29 cellular contexts compared by ENCODE assay signal in genomic region chr2:197504512-197504911, GRCh38. TPM values are rescaled to one million over a fixed set of nuclear protein-coding genes. Genes with fewer than 3 reads are reported as not detected.
DNase-seq lines count a peak whose midpoint lies in the region; ATAC-seq, FAIRE-seq and TF ChIP-seq lines count a peak whose summit lies in the region.
"Had no signal": no experiment of that assay in that cellular context is flagged by ENCODE, and none has a peak within 500 bp of the region (broad histone marks: within the 10 kb centered on the region; RNA-seq: fewer than 3 reads in every experiment).

No MANE protein-coding gene starts in this region.

- no peak overlapping the region for H3K9ac ChIP-seq in HepG2 (ENCODE audit: insufficient read depth, low read depth, low read length)
- H3K9ac ChIP-seq in SK-N-MC (ENCODE audit: insufficient read length): no peak overlapping the region
- no peak overlapping the region for H3K9ac ChIP-seq in endothelial cell of umbilical vein (replicated peaks; ENCODE audit: extremely low read depth, insufficient read depth, low read length)
- H3K9ac ChIP-seq: BLaER1, GM23248 had no signal

- intact Hi-C loops in HepG2 (cut with micrococcal nuclease; ENCODE audit: unreplicated experiment): loop anchor here (5.0 kb wide), 1 partner anchor 33 kb away; no protein-coding TSS in a partner anchor
- intact Hi-C loops in right lobe of liver (cut with DNase I): no loop called here
- intact Hi-C loops in endothelial cell of umbilical vein (cut with micrococcal nuclease): loop anchor here (5.0 kb wide), 1 partner anchor 53 kb away; no protein-coding TSS in a partner anchor
- intact Hi-C loops in breast epithelium (cut with DNase I; ENCODE audit: low total_unique reads): no loop called here

- POLR2A ChIA-PET in HepG2 (lab: Yijun Ruan, JAX): interaction anchor here (1.2 to 4.5 kb wide), 6 partner anchors 9 to 69 kb away, joined by 3 to 35 read pairs (median 8); partner anchors contain the start of genes COQ10B, MOB4 and SF3B1
- POLR2A ChIA-PET in endothelial cell of umbilical vein (lab: Charles Lee): no interaction called here

- no peak for TF ChIP-seq CTCF in HepG2 (CRISPR knock-in tag; IDR thresholded peaks at IDR 0.05)
- no peak for TF ChIP-seq CTCF in right lobe of liver (IDR thresholded peaks at IDR 0.05)
- TF ChIP-seq CTCF in endothelial cell of umbilical vein (IDR thresholded peaks at IDR 0.05; ENCODE audit: extremely low read depth in 1 of 2, insufficient read depth in 1 of 2, low read depth in 1 of 2, low read length in 2 of 2): no peak
- no peak for TF ChIP-seq CTCF in breast epithelium (IDR thresholded peaks at IDR 0.05)

- H2AFZ ChIP-seq in HepG2 (ENCODE audit: low read length) (no peak overlapping the region), endothelial cell of umbilical vein (ENCODE audit: low read depth, low read length) (no peak overlapping the region)
- H2AFZ ChIP-seq: GM23248 had no signal

- H4K20me1 ChIP-seq in HepG2 (ENCODE audit: insufficient read depth, low read length): peaks cover 17% of the 10 kb centered on the region
- H4K20me1 ChIP-seq in endothelial cell of umbilical vein (replicated peaks; ENCODE audit: control insufficient read depth, extremely low read depth, insufficient read depth, low read length): no peaks in the 10 kb centered on the region

- no peaks in the 10 kb centered on the region for H3K9me1 ChIP-seq in endothelial cell of umbilical vein (replicated peaks; ENCODE audit: control insufficient read depth, extremely low read depth, insufficient read depth, low read length)

- peak; percentile 59 to 65; a peak in 3 of 4 replicates for TF ChIP-seq POLR2A in HepG2 (IDR thresholded peaks at IDR 0.05; ENCODE audit: insufficient read depth in 1 of 2, low read depth in 2 of 2, low read length in 2 of 2)
- no peak for TF ChIP-seq POLR2A in right lobe of liver (IDR thresholded peaks at IDR 0.05)
- TF ChIP-seq POLR2A in endothelial cell of umbilical vein (IDR thresholded peaks at IDR 0.05; ENCODE audit: low read depth, low read length): no peak
- TF ChIP-seq POLR2A in breast epithelium (IDR thresholded peaks at IDR 0.05): no peak

- dilution Hi-C loops in endothelial cell of umbilical vein (cut with MboI; ENCODE audit: extremely low pct_ligation_motif_present, low sequenced_read_pairs): no loop called here

- FAIRE-seq in HepG2 (lab: Jason Lieb, UNC) (no peak), endothelial cell of umbilical vein (lab: Jason Lieb, UNC) (peak; percentile 47)
- FAIRE-seq: pancreas, small intestine had no signal

- no peak for DNase-seq in HepG2 (ENCODE audit: low spot score)
- DNase-seq in right lobe of liver: no peak
- DNase-seq in SK-N-MC (ENCODE audit: low read depth, low spot score): no peak
- DNase-seq in endothelial cell of umbilical vein (ENCODE audit: low read depth, low spot score): no peak
- no peak for DNase-seq in breast epithelium (ENCODE audit: low spot score in 2 of 2)
- no peak for DNase-seq in NCI-H748 treated with DMSO at 0.1 percent for 48 hours (lab: John Stamatoyannopoulos, UW)
- DNase-seq in activated CD8-positive, alpha-beta memory T cell treated with anti-CD3 and anti-CD28 coated beads for 24 hours: no peak
- DNase-seq: activated CD4-positive, alpha-beta T cell treated with anti-CD3 and anti-CD28 coated beads, Interleukin-2, amount 10 ng/mL, durations not matched to agents 24 days and 14 days; Caco-2; central memory CD4-positive, alpha-beta T cell; cortex of kidney; DMS79; effector memory CD8-positive, alpha-beta T cell; GDM1; glutamatergic neuron; GM23248; HFFc6; IMR-90; left colon; mucosa of descending colon; NCI-H146; NCI-H446 treated with DMSO at 0.1 percent for 48 hours; pancreas; small intestine; SW 1271; tibial artery; WERI-Rb-1 had no signal

- H3K4me3 ChIP-seq in HepG2 (replicated peaks in 1 of 3; ENCODE audit: insufficient read depth in 1 of 3, low read depth in 2 of 3, low read length in 3 of 3): no peak overlapping the region
- no peak overlapping the region for H3K4me3 ChIP-seq in right lobe of liver
- H3K4me3 ChIP-seq in SK-N-MC: no peak overlapping the region
- no peak overlapping the region for H3K4me3 ChIP-seq in endothelial cell of umbilical vein (replicated peaks in 1 of 3; ENCODE audit: insufficient read depth in 1 of 3, low read depth in 1 of 3, low read length in 3 of 3)
- no peak overlapping the region for H3K4me3 ChIP-seq in breast epithelium
- H3K4me3 ChIP-seq: BLaER1, GM23248, mucosa of descending colon, pancreas, tibial artery, vagina had no signal

- in situ Hi-C loops in HepG2 (cut with HindIII; ENCODE audit: extremely low pct_ligation_motif_present, low pct_unique_long_range_greater_than_20kb): no loop called here

- no peak for TF ChIP-seq RAD21 in HepG2 (CRISPR knock-in tag; IDR thresholded peaks at IDR 0.05)

- H3K27me3 ChIP-seq in HepG2 (ENCODE audit: control insufficient read depth in 1 of 2, insufficient read depth in 2 of 2, low read length in 2 of 2) (no peaks in the 10 kb centered on the region; a peak in 1 of 5 replicates), right lobe of liver (no peaks in the 10 kb centered on the region), endothelial cell of umbilical vein (ENCODE audit: control insufficient read depth in 2 of 2, insufficient read depth in 2 of 2, low read length in 2 of 2) (no peaks in the 10 kb centered on the region), breast epithelium (no peaks in the 10 kb centered on the region)
- H3K27me3 ChIP-seq: BLaER1, pancreas, tibial artery, vagina had no signal

- H3K9me3 ChIP-seq in HepG2 (ENCODE audit: low read length) (no peaks in the 10 kb centered on the region), right lobe of liver (no peaks in the 10 kb centered on the region), SK-N-MC (ENCODE audit: low read depth, low read length) (no peaks in the 10 kb centered on the region), endothelial cell of umbilical vein (replicated peaks; ENCODE audit: control insufficient read depth, insufficient read depth, low read length) (no peaks in the 10 kb centered on the region), breast epithelium (no peaks in the 10 kb centered on the region)
- H3K9me3 ChIP-seq: BLaER1, Caco-2, mucosa of descending colon, pancreas, tibial artery, vagina had no signal

- H3K79me2 ChIP-seq in HepG2 (ENCODE audit: insufficient read depth, low read length) (peaks cover 52% of the 10 kb centered on the region), endothelial cell of umbilical vein (ENCODE audit: control insufficient read depth, insufficient read depth, low read length) (peaks cover 29% of the 10 kb centered on the region)

- H3K4me1 ChIP-seq in HepG2 (ENCODE audit: insufficient read depth, low read length): peaks cover 26% of the 10 kb centered on the region
- H3K4me1 ChIP-seq in right lobe of liver: peaks cover 0 to 11% (median 0%) of the 10 kb centered on the region in 4 donors
- peaks cover 14% of the 10 kb centered on the region for H3K4me1 ChIP-seq in endothelial cell of umbilical vein (ENCODE audit: control insufficient read depth, extremely low read depth, insufficient read depth, low read length)
- H3K4me1 ChIP-seq in breast epithelium: peaks cover 0 to 13% of the 10 kb centered on the region in 2 donors

- CTCF ChIA-PET in HepG2 (lab: Yijun Ruan, JAX; ENCODE audit: low intra/inter-chr PET ratio, low total read pairs) (no interaction called here), endothelial cell of umbilical vein (lab: Charles Lee) (interaction anchor here (0.5 to 0.8 kb wide), 2 partner anchors 8 to 45 kb away, joined by 3 read pairs; no protein-coding TSS in a partner anchor)

- WGBS in HepG2 (ENCODE audit: low lambda C conversion rate): 94% methylated on average over 6 of the region's 6 CpGs
- 90% methylated on average over 3 of the region's 6 CpGs for WGBS in right lobe of liver (ENCODE audit: insufficient coverage, low coverage, low lambda C conversion rate, missing lambda C conversion rate)

- ATAC-seq in HepG2 (no peak), right lobe of liver (no peak)
- ATAC-seq: effector memory CD8-positive, alpha-beta T cell; left colon; mucosa of descending colon; pancreas had no signal

- TF ChIP-seq EP300 in HepG2 (IDR thresholded peaks at IDR 0.05; ENCODE audit: low read depth in 2 of 2, low read length in 2 of 2) (no peak), HepG2 (CRISPR knock-in tag; IDR thresholded peaks at IDR 0.05; ENCODE audit: borderline replicate concordance) (no peak)

- H3K36me3 ChIP-seq in HepG2 (replicated peaks in 1 of 2; ENCODE audit: control insufficient read depth in 1 of 2, insufficient read depth in 2 of 2, low read length in 2 of 2) (peaks cover 7 to 24% of the 10 kb centered on the region in 2 experiments), right lobe of liver (peaks cover 0 to 23% (median 10%) of the 10 kb centered on the region in 4 donors), SK-N-MC (ENCODE audit: insufficient read depth, low read length) (peaks cover 62% of the 10 kb centered on the region), endothelial cell of umbilical vein (ENCODE audit: control insufficient read depth in 2 of 2, extremely low read depth in 1 of 2, insufficient read depth in 2 of 2, low read length in 2 of 2) (peaks cover 2 to 4% of the 10 kb centered on the region in 2 experiments), breast epithelium (no peaks in the 10 kb centered on the region)

- BruUV-seq in HepG2 (replicated peaks; lab: Mats Ljungman, UMichigan) (no TSS peak), endothelial cell of umbilical vein (replicated peaks; lab: Mats Ljungman, UMichigan) (no TSS peak)

- H3K27ac ChIP-seq in HepG2 (ENCODE audit: extremely low read length, insufficient read depth, low read length) (no peak overlapping the region), right lobe of liver (no peak overlapping the region), SK-N-MC (peak overlapping the region; percentile 33; the same call in 1 of the 2 replicates), endothelial cell of umbilical vein (ENCODE audit: insufficient read depth, low read depth, low read length) (no peak overlapping the region), breast epithelium (no peak overlapping the region)
- H3K27ac ChIP-seq: BLaER1, GM23248, pancreas, tibial artery, WERI-Rb-1 had no signal

- H3K4me2 ChIP-seq in HepG2 (ENCODE audit: low read depth, low read length): no peak overlapping the region
- H3K4me2 ChIP-seq in endothelial cell of umbilical vein (ENCODE audit: insufficient read depth, low read length): no peak overlapping the region
- H3K4me2 ChIP-seq: BLaER1 had no signal

RNA-seq across cellular contexts. Expression of gene HSPE1, which starts 4.3 kb away (rescaled TPM):
- total RNA-seq in HepG2 (2016; rRNA removed; fragmentation: Illumina TruSeq; extraction: Trizol) (823 and 1,040 TPM in 2 replicates), right lobe of liver (100 to 1,000 TPM in 4 of 6 experiments, 10 to 100 TPM in 2; 91.8 to 318 (median 209) TPM), endothelial cell of umbilical vein (137 and 145 TPM in 2 replicates), breast epithelium (100 to 1,000 TPM in 2 of 3 donors, 10 to 100 TPM in 1; 74.9 to 170 (median 124) TPM)
- total RNA-seq in HepG2 (2016; cell fraction: cytosol; rRNA removed; fragmentation: Illumina TruSeq; extraction: Trizol; ENCODE audit: low read depth): 289 and 312 TPM in 2 replicates
- total RNA-seq in HepG2 (2016; cell fraction: insoluble cytoplasmic fraction; rRNA removed; fragmentation: Illumina TruSeq; extraction: Trizol): 818 and 1,177 TPM in 2 replicates
- 277 and 288 TPM in 2 replicates for total RNA-seq in HepG2 (2016; cell fraction: membrane; rRNA removed; fragmentation: Illumina TruSeq; extraction: Trizol)
- 323 and 352 TPM in 2 replicates for total RNA-seq in HepG2 (2016; cell fraction: nucleus; rRNA removed; fragmentation: Illumina TruSeq; extraction: Trizol)
- polyA plus RNA-seq in HepG2 (2011; rRNA removed) (200 and 244 TPM in 2 replicates), endothelial cell of umbilical vein (32.2 and 59.8 TPM in 2 replicates)
- 131 and 201 TPM in 2 replicates for polyA plus RNA-seq in HepG2 (2011; cell fraction: cytosol; rRNA removed)
- 67.1 and 99.6 TPM in 2 replicates for polyA plus RNA-seq in HepG2 (2011; cell fraction: nucleus; rRNA removed)
- 555 and 769 TPM in 2 replicates for polyA plus RNA-seq in HepG2 (2012)
- polyA plus RNA-seq in HepG2 (2016; cell fraction: cytosol; fragmentation: Illumina TruSeq; extraction: Trizol; ENCODE audit: low read depth): 404 and 477 TPM in 2 replicates
- polyA plus RNA-seq in HepG2 (2016; cell fraction: insoluble cytoplasmic fraction; fragmentation: Illumina TruSeq; extraction: Trizol; ENCODE audit: low read depth): 1,596 and 2,077 TPM in 2 replicates
- 353 and 396 TPM in 2 replicates for polyA plus RNA-seq in HepG2 (2016; cell fraction: membrane; fragmentation: Illumina TruSeq; extraction: Trizol; ENCODE audit: low read depth)
- 750 and 786 TPM in 2 replicates for polyA plus RNA-seq in HepG2 (2016; cell fraction: nucleus; fragmentation: Illumina TruSeq; extraction: Trizol; ENCODE audit: insufficient read depth, low read depth)
- polyA minus RNA-seq in HepG2 (2011; rRNA and poly(A)+ RNA removed; ENCODE audit: low replicate concordance): 16.5 and 17.8 TPM in 2 replicates
- polyA minus RNA-seq in HepG2 (2011; cell fraction: cytosol; rRNA and poly(A)+ RNA removed): 49.8 and 52.9 TPM in 2 replicates
- 107 and 118 TPM in 2 replicates for polyA minus RNA-seq in HepG2 (2011; cell fraction: nucleus; rRNA and poly(A)+ RNA removed)
- polyA plus RNA-seq in endothelial cell of umbilical vein (2011; cell fraction: cytosol; rRNA removed): 109 and 170 TPM in 2 replicates
- 26.3 and 49.7 TPM in 2 replicates for polyA plus RNA-seq in endothelial cell of umbilical vein (2011; cell fraction: nucleus; rRNA removed)
- polyA plus RNA-seq in endothelial cell of umbilical vein (2012): 309 and 472 TPM in 2 replicates
- polyA minus RNA-seq in endothelial cell of umbilical vein: 10.2 and 13.9 TPM in 2 replicates
- polyA minus RNA-seq in endothelial cell of umbilical vein (2011; cell fraction: cytosol; rRNA and poly(A)+ RNA removed): 36.2 TPM
- 10.9 and 11.6 TPM in 2 replicates for polyA minus RNA-seq in endothelial cell of umbilical vein (2011; cell fraction: nucleus; rRNA and poly(A)+ RNA removed)

RNA-seq across cellular contexts. Expression of gene HSPD1, which starts 4.9 kb away (rescaled TPM):
- total RNA-seq in HepG2 (2016; rRNA removed; fragmentation: Illumina TruSeq; extraction: Trizol): 2,610 and 3,898 TPM in 2 replicates
- 294 and 363 TPM in 2 replicates for total RNA-seq in HepG2 (2016; cell fraction: cytosol; rRNA removed; fragmentation: Illumina TruSeq; extraction: Trizol; ENCODE audit: low read depth)
- total RNA-seq in HepG2 (2016; cell fraction: insoluble cytoplasmic fraction; rRNA removed; fragmentation: Illumina TruSeq; extraction: Trizol): 2,668 and 3,847 TPM in 2 replicates
- 777 and 956 TPM in 2 replicates for total RNA-seq in HepG2 (2016; cell fraction: membrane; rRNA removed; fragmentation: Illumina TruSeq; extraction: Trizol)
- total RNA-seq in HepG2 (2016; cell fraction: nucleus; rRNA removed; fragmentation: Illumina TruSeq; extraction: Trizol): 1,442 and 1,577 TPM in 2 replicates
- polyA plus RNA-seq in HepG2 (2011; rRNA removed): 541 and 685 TPM in 2 replicates
- 337 and 401 TPM in 2 replicates for polyA plus RNA-seq in HepG2 (2011; cell fraction: cytosol; rRNA removed)
- polyA plus RNA-seq in HepG2 (2011; cell fraction: nucleus; rRNA removed): 282 and 392 TPM in 2 replicates
- polyA plus RNA-seq in HepG2 (2012): 1,241 and 1,531 TPM in 2 replicates
- polyA plus RNA-seq in HepG2 (2016; cell fraction: cytosol; fragmentation: Illumina TruSeq; extraction: Trizol; ENCODE audit: low read depth): 214 and 254 TPM in 2 replicates
- polyA plus RNA-seq in HepG2 (2016; cell fraction: insoluble cytoplasmic fraction; fragmentation: Illumina TruSeq; extraction: Trizol; ENCODE audit: low read depth): 3,105 and 3,208 TPM in 2 replicates
- polyA plus RNA-seq in HepG2 (2016; cell fraction: membrane; fragmentation: Illumina TruSeq; extraction: Trizol; ENCODE audit: low read depth): 499 and 587 TPM in 2 replicates
- polyA plus RNA-seq in HepG2 (2016; cell fraction: nucleus; fragmentation: Illumina TruSeq; extraction: Trizol; ENCODE audit: insufficient read depth, low read depth): 1,541 and 1,640 TPM in 2 replicates
- polyA minus RNA-seq in HepG2 (2011; rRNA and poly(A)+ RNA removed; ENCODE audit: low replicate concordance): 396 and 646 TPM in 2 replicates
- 759 and 815 TPM in 2 replicates for polyA minus RNA-seq in HepG2 (2011; cell fraction: cytosol; rRNA and poly(A)+ RNA removed)
- 956 and 1,197 TPM in 2 replicates for polyA minus RNA-seq in HepG2 (2011; cell fraction: nucleus; rRNA and poly(A)+ RNA removed)
- 100 to 1,000 TPM; 241 to 552 (median 353) TPM for total RNA-seq in right lobe of liver
- total RNA-seq in endothelial cell of umbilical vein: 307 and 337 TPM in 2 replicates
- polyA plus RNA-seq in endothelial cell of umbilical vein: 43.8 and 73.2 TPM in 2 replicates
- polyA plus RNA-seq in endothelial cell of umbilical vein (2011; cell fraction: cytosol; rRNA removed): 130 and 136 TPM in 2 replicates
- polyA plus RNA-seq in endothelial cell of umbilical vein (2011; cell fraction: nucleus; rRNA removed): 128 and 178 TPM in 2 replicates
- polyA plus RNA-seq in endothelial cell of umbilical vein (2012): 375 and 526 TPM in 2 replicates
- 137 and 141 TPM in 2 replicates for polyA minus RNA-seq in endothelial cell of umbilical vein
- polyA minus RNA-seq in endothelial cell of umbilical vein (2011; cell fraction: cytosol; rRNA and poly(A)+ RNA removed): 320 TPM
- polyA minus RNA-seq in endothelial cell of umbilical vein (2011; cell fraction: nucleus; rRNA and poly(A)+ RNA removed): 81.6 and 90.4 TPM in 2 replicates
- total RNA-seq in breast epithelium: 100 to 1,000 TPM; 108 to 227 (median 205) TPM

RNA-seq across cellular contexts. Expression of gene MOB4, which starts 11.4 kb away (rescaled TPM):
- total RNA-seq in HepG2 (2016; rRNA removed; fragmentation: Illumina TruSeq; extraction: Trizol) (38.6 and 68.3 TPM in 2 replicates), right lobe of liver (10 to 100 TPM in 2 of 6 experiments, 1 to 10 TPM in 4; 3.4 to 10.7 (median 8.0) TPM), endothelial cell of umbilical vein (24.0 and 27.9 TPM in 2 replicates), breast epithelium (10 to 100 TPM; 20.6 to 34.7 (median 34.2) TPM)
- total RNA-seq in HepG2 (2016; cell fraction: cytosol; rRNA removed; fragmentation: Illumina TruSeq; extraction: Trizol; ENCODE audit: low read depth): 9.3 and 12.1 TPM in 2 replicates
- 40.9 and 72.6 TPM in 2 replicates for total RNA-seq in HepG2 (2016; cell fraction: insoluble cytoplasmic fraction; rRNA removed; fragmentation: Illumina TruSeq; extraction: Trizol)
- total RNA-seq in HepG2 (2016; cell fraction: membrane; rRNA removed; fragmentation: Illumina TruSeq; extraction: Trizol): 18.9 and 19.0 TPM in 2 replicates
- total RNA-seq in HepG2 (2016; cell fraction: nucleus; rRNA removed; fragmentation: Illumina TruSeq; extraction: Trizol): 24.2 and 27.0 TPM in 2 replicates
- polyA plus RNA-seq in HepG2 (2011; rRNA removed) (21.6 and 35.7 TPM in 2 replicates), endothelial cell of umbilical vein (16.1 and 23.9 TPM in 2 replicates)
- 14.7 and 22.7 TPM in 2 replicates for polyA plus RNA-seq in HepG2 (2011; cell fraction: cytosol; rRNA removed)
- 5.7 and 6.8 TPM in 2 replicates for polyA plus RNA-seq in HepG2 (2011; cell fraction: nucleus; rRNA removed)
- polyA plus RNA-seq in HepG2 (2012): 35.0 and 42.6 TPM in 2 replicates
- 4.4 and 4.5 TPM in 2 replicates for polyA plus RNA-seq in HepG2 (2016; cell fraction: cytosol; fragmentation: Illumina TruSeq; extraction: Trizol; ENCODE audit: low read depth)
- polyA plus RNA-seq in HepG2 (2016; cell fraction: insoluble cytoplasmic fraction; fragmentation: Illumina TruSeq; extraction: Trizol; ENCODE audit: low read depth): 81.1 and 90.4 TPM in 2 replicates
- polyA plus RNA-seq in HepG2 (2016; cell fraction: membrane; fragmentation: Illumina TruSeq; extraction: Trizol; ENCODE audit: low read depth): 10.8 and 11.2 TPM in 2 replicates
- 35.1 and 36.4 TPM in 2 replicates for polyA plus RNA-seq in HepG2 (2016; cell fraction: nucleus; fragmentation: Illumina TruSeq; extraction: Trizol; ENCODE audit: insufficient read depth, low read depth)
- 4.3 and 6.0 TPM in 2 replicates for polyA minus RNA-seq in HepG2 (2011; rRNA and poly(A)+ RNA removed; ENCODE audit: low replicate concordance)
- 19.6 and 25.8 TPM in 2 replicates for polyA minus RNA-seq in HepG2 (2011; cell fraction: cytosol; rRNA and poly(A)+ RNA removed)
- polyA minus RNA-seq in HepG2 (2011; cell fraction: nucleus; rRNA and poly(A)+ RNA removed): 30.6 and 35.3 TPM in 2 replicates
- 27.3 and 30.5 TPM in 2 replicates for polyA plus RNA-seq in endothelial cell of umbilical vein (2011; cell fraction: cytosol; rRNA removed)
- 10.9 and 16.3 TPM in 2 replicates for polyA plus RNA-seq in endothelial cell of umbilical vein (2011; cell fraction: nucleus; rRNA removed)
- polyA plus RNA-seq in endothelial cell of umbilical vein (2012): 28.9 and 46.0 TPM in 2 replicates
- polyA minus RNA-seq in endothelial cell of umbilical vein: 9.1 and 10.1 TPM in 2 replicates
- 7.9 TPM for polyA minus RNA-seq in endothelial cell of umbilical vein (2011; cell fraction: cytosol; rRNA and poly(A)+ RNA removed)
- 8.1 and 11.5 TPM in 2 replicates for polyA minus RNA-seq in endothelial cell of umbilical vein (2011; cell fraction: nucleus; rRNA and poly(A)+ RNA removed)

RNA-seq across cellular contexts. Expression of gene COQ10B, which starts 51.2 kb away (rescaled TPM):
- 34.9 and 41.8 TPM in 2 replicates for total RNA-seq in HepG2 (2016; rRNA removed; fragmentation: Illumina TruSeq; extraction: Trizol)
- total RNA-seq in HepG2 (2016; cell fraction: cytosol; rRNA removed; fragmentation: Illumina TruSeq; extraction: Trizol; ENCODE audit: low read depth): 13.9 and 15.1 TPM in 2 replicates
- total RNA-seq in HepG2 (2016; cell fraction: insoluble cytoplasmic fraction; rRNA removed; fragmentation: Illumina TruSeq; extraction: Trizol): 36.3 and 46.6 TPM in 2 replicates
- 27.0 and 28.4 TPM in 2 replicates for total RNA-seq in HepG2 (2016; cell fraction: membrane; rRNA removed; fragmentation: Illumina TruSeq; extraction: Trizol)
- total RNA-seq in HepG2 (2016; cell fraction: nucleus; rRNA removed; fragmentation: Illumina TruSeq; extraction: Trizol): 17.9 and 20.6 TPM in 2 replicates
- polyA plus RNA-seq in HepG2 (2011; rRNA removed): 4.2 and 4.6 TPM in 2 replicates
- polyA plus RNA-seq in HepG2 (2011; cell fraction: cytosol; rRNA removed): 2.2 and 4.2 TPM in 2 replicates
- 2.8 and 3.0 TPM in 2 replicates for polyA plus RNA-seq in HepG2 (2011; cell fraction: nucleus; rRNA removed)
- polyA plus RNA-seq in HepG2 (2012): 15.3 and 22.1 TPM in 2 replicates
- polyA plus RNA-seq in HepG2 (2016; cell fraction: cytosol; fragmentation: Illumina TruSeq; extraction: Trizol; ENCODE audit: low read depth): 3.0 and 3.1 TPM in 2 replicates
- 36.5 and 43.5 TPM in 2 replicates for polyA plus RNA-seq in HepG2 (2016; cell fraction: insoluble cytoplasmic fraction; fragmentation: Illumina TruSeq; extraction: Trizol; ENCODE audit: low read depth)
- polyA plus RNA-seq in HepG2 (2016; cell fraction: membrane; fragmentation: Illumina TruSeq; extraction: Trizol; ENCODE audit: low read depth): 6.5 and 8.6 TPM in 2 replicates
- polyA plus RNA-seq in HepG2 (2016; cell fraction: nucleus; fragmentation: Illumina TruSeq; extraction: Trizol; ENCODE audit: insufficient read depth, low read depth): 16.1 and 16.4 TPM in 2 replicates
- polyA minus RNA-seq in HepG2 (2011; rRNA and poly(A)+ RNA removed; ENCODE audit: low replicate concordance): 2.2 and 8.1 TPM in 2 replicates
- polyA minus RNA-seq in HepG2 (2011; cell fraction: cytosol; rRNA and poly(A)+ RNA removed): 6.9 and 8.3 TPM in 2 replicates
- 25.2 and 29.4 TPM in 2 replicates for polyA minus RNA-seq in HepG2 (2011; cell fraction: nucleus; rRNA and poly(A)+ RNA removed)
- 10 to 100 TPM; 11.7 to 23.7 (median 17.1) TPM for total RNA-seq in right lobe of liver
- total RNA-seq in endothelial cell of umbilical vein: 15.1 and 19.5 TPM in 2 replicates
- polyA plus RNA-seq in endothelial cell of umbilical vein: 1.6 and 2.4 TPM in 2 replicates
- polyA plus RNA-seq in endothelial cell of umbilical vein (2011; cell fraction: cytosol; rRNA removed): 3.1 and 3.7 TPM in 2 replicates
- polyA plus RNA-seq in endothelial cell of umbilical vein (2011; cell fraction: nucleus; rRNA removed): 3.0 and 3.6 TPM in 2 replicates
- 19.9 and 20.6 TPM in 2 replicates for polyA plus RNA-seq in endothelial cell of umbilical vein (2012)
- 7.1 and 7.5 TPM in 2 replicates for polyA minus RNA-seq in endothelial cell of umbilical vein
- 2.8 TPM for polyA minus RNA-seq in endothelial cell of umbilical vein (2011; cell fraction: cytosol; rRNA and poly(A)+ RNA removed)
- polyA minus RNA-seq in endothelial cell of umbilical vein (2011; cell fraction: nucleus; rRNA and poly(A)+ RNA removed): 15.1 and 17.6 TPM in 2 replicates
- total RNA-seq in breast epithelium: 10 to 100 TPM; 30.7 to 34.4 (median 32.8) TPM

Comparison
In these comparisons a context has a peak if more than half of its experiments do, and no peak if none do; other contexts are left out.
1. POLR2A ChIP-seq: peak in HepG2 (2 of 2); none in right lobe of liver (single experiment), endothelial cell of umbilical vein (single experiment) and breast epithelium (single experiment).
2. intact Hi-C loops: an anchor here in HepG2 (5.0 kb wide) and endothelial cell of umbilical vein (5.0 kb wide); none called in right lobe of liver and breast epithelium.